35 cellular contexts compared by ENCODE assay signal in the genomic region with DNA sequence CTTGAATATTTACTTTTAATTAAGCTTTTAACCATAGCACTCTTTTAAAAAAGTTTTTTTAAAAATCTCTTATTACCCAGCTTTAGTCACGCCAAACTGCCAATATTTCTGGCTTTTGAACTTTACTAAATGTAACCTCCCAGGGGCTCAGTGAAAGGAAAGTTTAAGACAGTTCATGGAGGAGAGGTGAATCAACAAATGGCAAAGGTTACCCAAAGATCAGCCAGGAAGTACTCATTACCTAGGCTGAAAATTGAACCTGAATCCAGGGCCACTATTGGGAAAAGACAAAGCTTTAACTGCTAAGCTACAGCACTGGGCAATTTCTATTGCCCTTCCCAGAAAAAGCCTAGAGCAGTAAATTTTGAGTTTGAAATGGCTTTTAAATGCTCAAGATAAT.
"Had no signal": no experiment of that assay in that cellular context is flagged by ENCODE, and none has a peak within 500 bp of the region (broad histone marks: within the 10 kb centered on the region; RNA-seq: fewer than 3 reads in every experiment).

No MANE protein-coding gene starts in this region.

- FAIRE-seq: astrocyte, bronchial epithelial cell had no signal

- H3K4me1 ChIP-seq: adrenal gland, ascending aorta, body of pancreas, breast epithelium had no signal

- H3K27ac ChIP-seq: adrenal gland, ascending aorta, body of pancreas, brain microvascular endothelial cell, breast epithelium, cardiac muscle cell had no signal

- H3K36me3 ChIP-seq: adrenal gland, ascending aorta, brain microvascular endothelial cell, breast epithelium, cardiac muscle cell had no signal

- ATAC-seq: activated naive CD4-positive, alpha-beta T cell treated with anti-CD3 and anti-CD28 coated beads, Interleukin-2, amount 50 U/mL, for 72 hours; activated naive CD8-positive, alpha-beta T cell treated with anti-CD3 and anti-CD28 coated beads, Interleukin-2, amount 50 U/mL, for 24 hours; activated T-cell treated with anti-CD3 and anti-CD28 coated beads, Interleukin-2, amount 50 U/mL, for 4 hours; activated T-cell treated with anti-CD3 and anti-CD28 coated beads, Interleukin-2, amount 50 U/mL, for 72 hours; activated T-helper 17 cell treated with anti-CD3 and anti-CD28 coated beads, Interleukin-2, amount 50 U/mL, for 72 hours; body of pancreas had no signal

- DNase-seq: activated effector memory CD4-positive, alpha-beta T cell treated with anti-CD3 and anti-CD28 coated beads, Interleukin-2, amount 50 U/mL, for 16 hours; activated effector memory CD4-positive, alpha-beta T cell treated with Interleukin-2 at 50 U/mL for 16 hours; activated gamma-delta T cell; activated gamma-delta T cell treated with Interleukin-2 at 50 U/mL for 16 hours; activated naive CD4-positive, alpha-beta T cell; activated naive CD4-positive, alpha-beta T cell treated with anti-CD3 and anti-CD28 coated beads for 36 hours; activated naive CD4-positive, alpha-beta T cell treated with anti-CD3 and anti-CD28 coated beads, Interleukin-2, amount 10 ng/mL, durations not matched to agents 7 days and 5 days; activated naive CD4-positive, alpha-beta T cell treated with anti-CD3 and anti-CD28 coated beads, Interleukin-2, amount 50 U/mL, for 16 hours; activated naive CD4-positive, alpha-beta T cell treated with Interleukin-2 at 50 U/mL for 16 hours; activated naive CD8-positive, alpha-beta T cell treated with anti-CD3 and anti-CD28 coated beads for 36 hours; activated naive CD8-positive, alpha-beta T cell treated with anti-CD3 and anti-CD28 coated beads, Interleukin-2, amount 10 ng/mL, durations not matched to agents 7 days and 5 days; activated naive CD8-positive, alpha-beta T cell treated with anti-CD3 and anti-CD28 coated beads, Interleukin-2, amount 50 U/mL, for 24 hours; activated T-cell treated with anti-CD3 and anti-CD28 coated beads for 4 hours; activated T-cell treated with anti-CD3 and anti-CD28 coated beads, Interleukin-2, amount 50 U/mL, for 1 hour; activated T-cell treated with anti-CD3 and anti-CD28 coated beads, Interleukin-2, amount 50 U/mL, for 24 hours; activated T-cell treated with anti-CD3 and anti-CD28 coated beads, Interleukin-2, amount 50 U/mL, for 4 hours; activated T-cell treated with anti-CD3 and anti-CD28 coated beads, Interleukin-2, amount 50 U/mL, for 48 hours; activated T-cell treated with anti-CD3 and anti-CD28 coated beads, Interleukin-2, amount 50 U/mL, for 72 hours; adrenal gland; amniotic stem cell; amygdala; anterior cingulate cortex; aorta; body of pancreas; brain microvascular endothelial cell; caudate nucleus; central memory CD4-positive, alpha-beta T cell; cerebellar nuclear complex had no signal

- H3K4me3 ChIP-seq: adrenal gland, ascending aorta, body of pancreas, breast epithelium, cardiac muscle cell had no signal

- H3K27me3 ChIP-seq: adrenal gland, ascending aorta, body of pancreas, brain microvascular endothelial cell, breast epithelium, cardiac muscle cell had no signal
